In genomic region chr9:135909371-135909770, GRCh38 we compare ENCODE assay signal across 1 cellular context.
TF ChIP-seq lines count a peak whose summit lies in the region.

No MANE protein-coding gene starts in this region.

TF ChIP-seq in K562, 482 proteins besides CTCF, POLR2A, EP300 and RAD21:
- TF ChIP-seq ATF6 (CRISPR knock-in tag; IDR thresholded peaks at IDR 0.05) (0 out of 2 replicates have a peak, but pooled peaks have one; percentile 46), L3MBTL2 (IDR thresholded peaks at IDR 0.05) (no peak)
